Comparison of ENCODE assay signal across 14 cellular contexts in the genomic region with DNA sequence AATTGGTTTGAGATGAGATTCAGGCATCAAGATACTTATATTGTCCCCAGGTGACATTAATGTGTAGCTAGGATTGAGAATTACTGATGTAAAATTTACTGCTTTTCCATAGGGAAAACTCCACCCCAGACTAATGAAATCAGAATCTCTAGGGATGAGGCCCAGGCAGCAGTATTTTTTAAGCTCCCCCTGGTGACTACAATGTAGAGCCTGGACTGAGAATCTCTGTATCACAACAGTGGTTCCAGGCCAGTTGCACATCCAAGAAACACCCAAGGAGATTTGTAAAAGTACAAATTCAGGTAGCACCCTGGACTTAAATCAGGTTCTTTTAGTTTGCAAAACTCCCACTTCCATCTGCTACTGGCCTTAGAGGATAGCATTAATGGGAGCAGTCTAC.
DNase-seq lines count a peak whose midpoint lies in the region; ATAC-seq and TF ChIP-seq lines count a peak whose summit lies in the region.
"Had no signal": no experiment of that assay in that cellular context is flagged by ENCODE, and none has a peak within 500 bp of the region (broad histone marks: within the 10 kb centered on the region; RNA-seq: fewer than 3 reads in every experiment).

No MANE protein-coding gene starts in this region.

- DNase-seq in EL (peak; percentile 29), RWPE2 (ENCODE audit: low spot score) (no peak), epithelial cell of esophagus (ENCODE audit: low read depth) (peak; percentile 14), neural crest cell (ENCODE audit: low read depth, low spot score) (no peak), posterior vena cava (ENCODE audit: low spot score) (no peak), HK-2 (ENCODE audit: unreplicated experiment) (no peak)
- DNase-seq in activated T-helper 1 cell treated with anti-CD3 and anti-CD28 coated beads, Interleukin-12 subunit alpha, Interleukin-12 subunit beta, Interleukin-2, Interleukin-4 antibody, amounts not matched to agents 30 ng/mL and 10 ng/mL and 1 ng/mL, durations not matched to agents 14 hours and 24 hours and 36 hours (ENCODE audit: low spot score), result no peak
- DNase-seq: activated CD4-positive, CD25-positive, alpha-beta regulatory T cell; activated naive CD8-positive, alpha-beta T cell treated with anti-CD3 and anti-CD28 coated beads for 36 hours; glutamatergic neuron; NCI-H2107 had no signal

- ATAC-seq in RWPE2 (ENCODE audit: low read depth), result no peak

- no peaks in the 10 kb centered on the region for H3K4me1 Mint-ChIP-seq in neural crest cell
- no peaks in the 10 kb centered on the region for H3K4me1 Mint-ChIP-seq in activated T-helper 1 cell treated with anti-CD3 and anti-CD28 coated beads, Interleukin-12 subunit alpha, Interleukin-12 subunit beta, Interleukin-2, Interleukin-4 antibody, amounts not matched to agents 30 ng/mL and 10 ng/mL and 1 ng/mL, durations not matched to agents 14 hours and 24 hours and 36 hours (ENCODE audit: low read depth)
- H3K4me1 Mint-ChIP-seq: activated naive CD8-positive, alpha-beta T cell treated with anti-CD3 and anti-CD28 coated beads for 36 hours had no signal

- no peak overlapping the region for H3K27ac Mint-ChIP-seq in neural crest cell (ENCODE audit: unreplicated experiment)
- no peak overlapping the region for H3K27ac Mint-ChIP-seq in activated T-helper 1 cell treated with anti-CD3 and anti-CD28 coated beads, Interleukin-12 subunit alpha, Interleukin-12 subunit beta, Interleukin-2, Interleukin-4 antibody, amounts not matched to agents 30 ng/mL and 10 ng/mL and 1 ng/mL, durations not matched to agents 14 hours and 24 hours and 36 hours
- H3K27ac Mint-ChIP-seq: activated naive CD8-positive, alpha-beta T cell treated with anti-CD3 and anti-CD28 coated beads for 36 hours; dendritic cell treated with granulocyte-macrophage colony-stimulating factor and Interleukin-4, amounts not matched to agents 40 ng/mL and 50 ng/mL, for 4 days had no signal

- H3K4me1 ChIP-seq in RWPE2 (ENCODE audit: insufficient read depth, poor library complexity, severe bottlenecking), result peaks cover 13% of the 10 kb centered on the region

- H3K27me3 ChIP-seq in RWPE2 (ENCODE audit: insufficient read depth, poor library complexity, severe bottlenecking), result no peaks in the 10 kb centered on the region

- TF ChIP-seq CTCF in RWPE2 (IDR thresholded peaks at IDR 0.05; ENCODE audit: poor library complexity, severe bottlenecking) (no peak), epithelial cell of esophagus (IDR thresholded peaks at IDR 0.05; ENCODE audit: insufficient read depth, low read depth, low read length, missing control alignments) (no peak), neural crest cell (conservative IDR thresholded peaks at IDR 0.05) (peak; percentile 19)

- no peaks in the 10 kb centered on the region for H3K36me3 ChIP-seq in RWPE2 (ENCODE audit: low read depth)

- H3K9me3 Mint-ChIP-seq in neural crest cell, result peaks cover 14% of the 10 kb centered on the region
- H3K9me3 Mint-ChIP-seq in activated T-helper 1 cell treated with anti-CD3 and anti-CD28 coated beads, Interleukin-12 subunit alpha, Interleukin-12 subunit beta, Interleukin-2, Interleukin-4 antibody, amounts not matched to agents 30 ng/mL and 10 ng/mL and 1 ng/mL, durations not matched to agents 14 hours and 24 hours and 36 hours, result peaks cover 23% of the 10 kb centered on the region

- no peak overlapping the region for H3K4me3 Mint-ChIP-seq in neural crest cell
- H3K4me3 Mint-ChIP-seq in activated T-helper 1 cell treated with anti-CD3 and anti-CD28 coated beads, Interleukin-12 subunit alpha, Interleukin-12 subunit beta, Interleukin-2, Interleukin-4 antibody, amounts not matched to agents 30 ng/mL and 10 ng/mL and 1 ng/mL, durations not matched to agents 14 hours and 24 hours and 36 hours, result no peak overlapping the region
- H3K4me3 Mint-ChIP-seq: activated naive CD8-positive, alpha-beta T cell treated with anti-CD3 and anti-CD28 coated beads for 36 hours; dendritic cell treated with granulocyte-macrophage colony-stimulating factor and Interleukin-4, amounts not matched to agents 40 ng/mL and 50 ng/mL, for 4 days had no signal

- H3K4me3 ChIP-seq in RWPE2 (ENCODE audit: severe bottlenecking) (no peak overlapping the region), epithelial cell of esophagus (ENCODE audit: low read length) (no peak overlapping the region)
- H3K4me3 ChIP-seq: lung had no signal

- no peaks in the 10 kb centered on the region for H3K27me3 Mint-ChIP-seq in neural crest cell (ENCODE audit: low read depth)
- no peaks in the 10 kb centered on the region for H3K27me3 Mint-ChIP-seq in activated T-helper 1 cell treated with anti-CD3 and anti-CD28 coated beads, Interleukin-12 subunit alpha, Interleukin-12 subunit beta, Interleukin-2, Interleukin-4 antibody, amounts not matched to agents 30 ng/mL and 10 ng/mL and 1 ng/mL, durations not matched to agents 14 hours and 24 hours and 36 hours (ENCODE audit: insufficient read depth)
- H3K27me3 Mint-ChIP-seq: activated naive CD8-positive, alpha-beta T cell treated with anti-CD3 and anti-CD28 coated beads for 36 hours; dendritic cell treated with granulocyte-macrophage colony-stimulating factor and Interleukin-4, amounts not matched to agents 40 ng/mL and 50 ng/mL, for 4 days had no signal

- H3K27ac ChIP-seq in RWPE2 (ENCODE audit: poor library complexity, severe bottlenecking), result peak overlapping the region; percentile 79
- H3K27ac ChIP-seq: HL-60 had no signal

- intact Hi-C loops in activated T-helper 1 cell treated with anti-CD3 and anti-CD28 coated beads, Interleukin-12 subunit alpha, Interleukin-12 subunit beta, Interleukin-2, Interleukin-4 antibody, amounts not matched to agents 30 ng/mL and 10 ng/mL and 1 ng/mL, durations not matched to agents 14 hours and 24 hours and 36 hours (cut with micrococcal nuclease), result no loop called here
- intact Hi-C loops in posterior vena cava (cut with DNase I), result no loop called here

- peaks cover 12% of the 10 kb centered on the region for H3K36me3 Mint-ChIP-seq in neural crest cell (ENCODE audit: low read depth)
- no peaks in the 10 kb centered on the region for H3K36me3 Mint-ChIP-seq in activated T-helper 1 cell treated with anti-CD3 and anti-CD28 coated beads, Interleukin-12 subunit alpha, Interleukin-12 subunit beta, Interleukin-2, Interleukin-4 antibody, amounts not matched to agents 30 ng/mL and 10 ng/mL and 1 ng/mL, durations not matched to agents 14 hours and 24 hours and 36 hours (ENCODE audit: low read depth)

- peaks cover 6% of the 10 kb centered on the region for H3K9me3 ChIP-seq in RWPE2 (ENCODE audit: severe bottlenecking)

Comparison
In these comparisons a context has a peak if more than half of its experiments do, and no peak if none do; other contexts are left out.
1. DNase-seq: peak in EL (single experiment) and epithelial cell of esophagus (single experiment); none in RWPE2 (single experiment), neural crest cell (single experiment), activated T-helper 1 cell treated with anti-CD3 and anti-CD28 coated beads, Interleukin-12 subunit alpha, Interleukin-12 subunit beta, Interleukin-2, Interleukin-4 antibody, amounts not matched to agents 30 ng/mL and 10 ng/mL and 1 ng/mL, durations not matched to agents 14 hours and 24 hours and 36 hours (single experiment), posterior vena cava (single experiment) and HK-2 (single experiment).